In the genomic region with DNA sequence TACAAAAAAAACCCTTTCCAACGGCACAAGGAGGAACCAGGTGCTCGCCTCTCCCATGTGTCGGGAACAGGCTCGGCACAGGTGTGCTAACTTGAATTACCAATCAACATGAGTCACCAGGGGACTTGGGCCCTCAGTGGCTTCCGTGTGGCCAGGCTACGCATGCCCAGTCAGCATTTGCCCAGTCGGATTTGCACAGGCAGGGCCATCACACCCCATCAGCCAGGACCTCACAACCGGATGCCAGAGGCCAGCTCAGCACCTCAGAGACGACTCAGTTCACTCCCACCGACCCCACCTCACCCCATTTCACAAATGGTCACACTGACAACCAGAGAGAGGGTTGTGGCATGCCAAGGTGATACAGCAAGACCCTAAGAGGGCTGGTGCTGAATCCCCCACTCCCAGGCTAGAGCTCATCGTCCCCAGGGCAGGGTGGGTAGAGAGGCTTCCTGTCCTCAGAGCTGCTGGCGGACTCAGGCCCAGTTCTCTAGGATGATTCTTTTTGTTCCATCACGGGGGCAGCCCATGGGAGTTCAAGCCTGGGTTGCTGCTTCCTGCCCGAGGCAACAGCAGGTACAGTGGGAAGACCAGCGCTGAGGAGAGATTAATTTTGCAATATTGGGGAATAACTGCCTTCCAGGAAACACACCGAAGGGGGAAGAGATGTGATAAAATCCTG, we compare ENCODE assay signal across 16 cellular contexts. TPM values are rescaled to one million over a fixed set of nuclear protein-coding genes. Genes with fewer than 3 reads are reported as not detected.
DNase-seq lines count a peak whose midpoint lies in the region; ATAC-seq, FAIRE-seq and TF ChIP-seq lines count a peak whose summit lies in the region.
"Had no signal": no experiment of that assay in that cellular context is flagged by ENCODE, and none has a peak within 500 bp of the region (broad histone marks: within the 10 kb centered on the region; RNA-seq: fewer than 3 reads in every experiment).

No MANE protein-coding gene starts in this region.

- intact Hi-C loops in natural killer cell (cut with micrococcal nuclease): loop anchor here (1.0 kb wide), 1 partner anchor 14 kb away; a partner anchor contains a TSS
- intact Hi-C loops in prostate gland (cut with DNase I): no loop called here

- H3K9ac ChIP-seq in BLaER1 (peak overlapping the region; percentile 32; the same call in 1 of the 2 replicates), MM.1S (ENCODE audit: low read length) (peak overlapping the region; percentile 44; the same call in 1 of the 2 replicates)

- peaks cover 0 to 3% of the 10 kb centered on the region in 2 donors for H3K9me3 Mint-ChIP-seq in natural killer cell

- H3K4me3 ChIP-seq in BLaER1: peak overlapping the region; percentile 38; the same call in 1 of the 2 replicates
- peak overlapping the region; percentile 5; the same call in 1 of the 2 replicates for H3K4me3 ChIP-seq in MM.1S (ENCODE audit: low read length)
- no peak overlapping the region for H3K4me3 ChIP-seq in bronchial epithelial cell (ENCODE audit: low read depth, low read length)
- H3K4me3 ChIP-seq in prostate gland: no peak overlapping the region

- H3K4me3 Mint-ChIP-seq in natural killer cell: peak overlapping the region; percentile 77

- H3K27me3 Mint-ChIP-seq in natural killer cell (ENCODE audit: low read depth in 2 of 2): no peaks in the 10 kb centered on the region

- H3K27ac ChIP-seq in BLaER1: peak overlapping the region; percentile 66
- peak overlapping the region; percentile 86 for H3K27ac ChIP-seq in MM.1S (ENCODE audit: low read length)
- no peak overlapping the region for H3K27ac ChIP-seq in prostate gland

- WGBS in prostate gland: 74% methylated on average over 16 of the region's 16 CpGs

- TF ChIP-seq POLR2A in prostate gland (IDR thresholded peaks at IDR 0.05): no peak

- TF ChIP-seq CTCF in MM.1S (IDR thresholded peaks at IDR 0.05; ENCODE audit: low read length) (no peak), bronchial epithelial cell (IDR thresholded peaks at IDR 0.05; ENCODE audit: insufficient read depth, low read length, severe bottlenecking) (no peak), natural killer cell (IDR thresholded peaks at IDR 0.05) (no peak), prostate gland (IDR thresholded peaks at IDR 0.05) (no peak), GM13977 (IDR thresholded peaks at IDR 0.05; ENCODE audit: extremely low read depth, insufficient read depth, missing control alignments) (no peak)

- no peak for FAIRE-seq in bronchial epithelial cell (lab: Jason Lieb, UNC)
- no peak for FAIRE-seq in frontal cortex (lab: Jason Lieb, UNC)
- FAIRE-seq: RCC 7860 had no signal

- H3K36me3 ChIP-seq in BLaER1: peaks cover 22% of the 10 kb centered on the region
- no peaks in the 10 kb centered on the region for H3K36me3 ChIP-seq in MM.1S (replicated peaks; ENCODE audit: insufficient read depth, low read length)
- H3K36me3 ChIP-seq in bronchial epithelial cell (ENCODE audit: control insufficient read depth, insufficient read depth, low read length): peaks cover 2% of the 10 kb centered on the region
- H3K36me3 ChIP-seq in prostate gland: no peaks in the 10 kb centered on the region

- H3K27me3 ChIP-seq in BLaER1 (no peaks in the 10 kb centered on the region), MM.1S (replicated peaks; ENCODE audit: insufficient read depth, low read length) (no peaks in the 10 kb centered on the region), bronchial epithelial cell (ENCODE audit: control insufficient read depth, insufficient read depth, low read length) (no peaks in the 10 kb centered on the region), prostate gland (replicated peaks; ENCODE audit: insufficient read depth) (no peaks in the 10 kb centered on the region)

- in situ Hi-C loops in GM13977 (cut with MboI; ENCODE audit: low pct_unique_long_range_greater_than_20kb, low sequenced_read_pairs, unreplicated experiment): no loop called here

- H3K4me2 ChIP-seq in BLaER1 (peak overlapping the region; percentile 76), MM.1S (ENCODE audit: low read depth, low read length) (peak overlapping the region; percentile 71)

- peaks cover 64% of the 10 kb centered on the region for H3F3A ChIP-seq in MM.1S (ENCODE audit: insufficient read depth, low read length)

- H3K4me1 ChIP-seq in BLaER1: peaks cover 70% of the 10 kb centered on the region
- peaks cover 77% of the 10 kb centered on the region for H3K4me1 ChIP-seq in MM.1S (ENCODE audit: low read length)
- peaks cover 6% of the 10 kb centered on the region for H3K4me1 ChIP-seq in prostate gland (replicated peaks)

- no peaks in the 10 kb centered on the region for H3K9me2 ChIP-seq in MM.1S (replicated peaks; ENCODE audit: insufficient read depth, low read length)

- peaks cover 66 to 77% of the 10 kb centered on the region in 2 donors for H3K4me1 Mint-ChIP-seq in natural killer cell

- no peak overlapping the region for H2AFZ ChIP-seq in MM.1S (ENCODE audit: low read length)

- DNase-seq in MM.1S (peak; percentile 95), bronchial epithelial cell (ENCODE audit: low read depth) (peak; percentile 88), natural killer cell (peak; percentile 71), prostate gland (ENCODE audit: low spot score) (no peak), frontal cortex (ENCODE audit: low spot score in 2 of 2) (no peak), GM13977 (ENCODE audit: low spot score) (no peak)
- DNase-seq: activated CD4-positive, alpha-beta T cell treated with anti-CD3 and anti-CD28 coated beads, Interleukin-2, amount 50 U/mL, for 48 hours; caudate nucleus; COR-L47; GOT3; hypothalamus; NCI-H1105; occipital lobe had no signal

- peaks cover 90% of the 10 kb centered on the region for H3K79me2 ChIP-seq in MM.1S (ENCODE audit: low read length)

- H3K9me3 ChIP-seq in BLaER1 (peaks cover 20% of the 10 kb centered on the region), MM.1S (replicated peaks; ENCODE audit: insufficient read depth, low read length) (no peaks in the 10 kb centered on the region), prostate gland (no peaks in the 10 kb centered on the region)

- ATAC-seq in natural killer cell: peak; percentile 62 to 68 (median 62)
- ATAC-seq in GM21619 (IDR thresholded peaks at IDR 0.05; ENCODE audit: unreplicated experiment): no peak

- H4K20me1 ChIP-seq in BLaER1: peaks cover 50% of the 10 kb centered on the region
- no peaks in the 10 kb centered on the region for H4K20me1 ChIP-seq in MM.1S (ENCODE audit: insufficient read depth, low read length)

- no peaks in the 10 kb centered on the region for H3K36me3 Mint-ChIP-seq in natural killer cell

- H3K27ac Mint-ChIP-seq in natural killer cell: peak overlapping the region; percentile 82 to 87

RNA-seq across cellular contexts. Expression of a gene that starts 13.6 kb away (rescaled TPM):
- 22.1 and 31.7 TPM in 2 replicates for total RNA-seq in bronchial epithelial cell
- total RNA-seq in natural killer cell: 100 to 1,000 TPM; 213 to 264 (median 245) TPM
- 100 to 1,000 TPM; 158 to 174 TPM for total RNA-seq in prostate gland
- 2.0 TPM for total RNA-seq in frontal cortex

RNA-seq across cellular contexts. Expression of a gene that starts 59.2 kb away (rescaled TPM):
- 0.13 TPM in 1 of 2 replicates, not detected in the other for total RNA-seq in bronchial epithelial cell
- not detected for total RNA-seq in natural killer cell
- 10 to 100 TPM in 1 of 2 donors, 1 to 10 TPM in 1; 8.9 to 14.7 TPM for total RNA-seq in prostate gland
- 0.82 TPM for total RNA-seq in frontal cortex

Comparison
In these comparisons a context has a peak if more than half of its experiments do, and no peak if none do; other contexts are left out.
1. H3K27ac ChIP-seq: peak in BLaER1 (single experiment) and MM.1S (single experiment); none in prostate gland (0 of 2).
2. H3K4me3 ChIP-seq: peak in BLaER1 (single experiment) and MM.1S (single experiment); none in bronchial epithelial cell (single experiment) and prostate gland (0 of 2).
3. DNase-seq: peak in MM.1S (single experiment), bronchial epithelial cell (single experiment) and natural killer cell (single experiment); none in prostate gland (single experiment), frontal cortex (0 of 2) and GM13977 (single experiment).